24 cellular contexts compared by ENCODE assay signal in genomic region chr22:45949258-45949870, GRCh38. TPM values are rescaled to one million over a fixed set of nuclear protein-coding genes. Genes with fewer than 3 reads are reported as not detected.
DNase-seq lines count a peak whose midpoint lies in the region; ATAC-seq, FAIRE-seq and TF ChIP-seq lines count a peak whose summit lies in the region.
"Had no signal": no experiment of that assay in that cellular context is flagged by ENCODE, and none has a peak within 500 bp of the region (broad histone marks: within the 10 kb centered on the region; RNA-seq: fewer than 3 reads in every experiment).

No MANE protein-coding gene starts in this region.

- H3K27ac ChIP-seq in Panc1 (ENCODE audit: low read length) (0 out of 2 replicates have a peak overlapping the region, but pooled peaks have one; percentile 17), neural progenitor cell (no peak overlapping the region), ovary (no peak overlapping the region)
- H3K27ac ChIP-seq: 22Rv1 had no signal

- H3K27me3 ChIP-seq in Panc1 (ENCODE audit: control insufficient read depth, insufficient read depth, low read length), result no peaks in the 10 kb centered on the region
- H3K27me3 ChIP-seq in neural progenitor cell, result no peaks in the 10 kb centered on the region
- H3K27me3 ChIP-seq in ovary, result no peaks in the 10 kb centered on the region

- H3K9me3 ChIP-seq in Panc1 (ENCODE audit: control insufficient read depth, insufficient read depth, low read depth, low read length) (no peaks in the 10 kb centered on the region), neural progenitor cell (ENCODE audit: low read depth) (no peaks in the 10 kb centered on the region), ovary (no peaks in the 10 kb centered on the region)
- H3K9me3 ChIP-seq: A549 had no signal

- H3K79me2 ChIP-seq in neural progenitor cell (ENCODE audit: low read depth), result no peaks in the 10 kb centered on the region

- no peaks in the 10 kb centered on the region for H3K36me3 ChIP-seq in Panc1 (ENCODE audit: control insufficient read depth, insufficient read depth, low read length)
- H3K36me3 ChIP-seq in neural progenitor cell, result no peaks in the 10 kb centered on the region
- no peaks in the 10 kb centered on the region for H3K36me3 ChIP-seq in ovary

- peak overlapping the region; percentile 93 for H3K27ac Mint-ChIP-seq in neural progenitor cell
- H3K27ac Mint-ChIP-seq: CD4-positive, CD25-positive, alpha-beta regulatory T cell; CD8-positive, alpha-beta memory T cell; GM23338; IgD-negative memory B cell had no signal

- no peaks in the 10 kb centered on the region for H3F3A ChIP-seq in neural progenitor cell (ENCODE audit: low read depth)

- no peaks in the 10 kb centered on the region for H3K9me3 Mint-ChIP-seq in neural progenitor cell
- H3K9me3 Mint-ChIP-seq: CD8-positive, alpha-beta memory T cell; IgD-negative memory B cell had no signal

- DNase-seq in NCI-H1694 treated with DMSO at 0.1 percent for 48 hours (lab: John Stamatoyannopoulos, UW) (peak; percentile 11), NCI-H1694 (lab: John Stamatoyannopoulos, UW) (no peak), Panc1 (ENCODE audit: low read depth, low spot score) (no peak), neural progenitor cell (ENCODE audit: low spot score) (no peak), urothelium cell line (ENCODE audit: low spot score) (no peak), ovary (no peak), SHP77 treated with DMSO at 0.1 percent for 48 hours (lab: John Stamatoyannopoulos, UW) (no peak)
- DNase-seq in stimulated activated naive CD4-positive, alpha-beta T cell treated with Interleukin-2 at 50 U/mL for 16 hours (lab: John Stamatoyannopoulos, UW), result no peak
- DNase-seq: AML-193; C1 segment of cervical spinal cord; CD4-positive, CD25-positive, alpha-beta regulatory T cell; CD8-positive, alpha-beta memory T cell; COR-L47; DMS 273 treated with DMSO at 0.1 percent for 48 hours; H7 had no signal

- no peak for TF ChIP-seq POLR2A in ovary (IDR thresholded peaks at IDR 0.05)

- TF ChIP-seq EP300 in ovary (IDR thresholded peaks at IDR 0.05), result no peak

- H3K36me3 Mint-ChIP-seq in neural progenitor cell, result peaks cover 6% of the 10 kb centered on the region
- H3K36me3 Mint-ChIP-seq: CD4-positive, CD25-positive, alpha-beta regulatory T cell; CD8-positive, alpha-beta memory T cell; IgD-negative memory B cell had no signal

- peaks cover 36% of the 10 kb centered on the region for H3K4me1 Mint-ChIP-seq in neural progenitor cell

- TF ChIP-seq CTCF in Panc1 (IDR thresholded peaks at IDR 0.05) (no peak), neural progenitor cell (IDR thresholded peaks at IDR 0.05) (no peak), ovary (IDR thresholded peaks at IDR 0.05) (no peak)

- no peak overlapping the region for H3K4me3 Mint-ChIP-seq in neural progenitor cell
- H3K4me3 Mint-ChIP-seq: CD4-positive, CD25-positive, alpha-beta regulatory T cell; CD8-positive, alpha-beta memory T cell; GM23338 had no signal

- no peaks in the 10 kb centered on the region for H4K20me1 ChIP-seq in neural progenitor cell (ENCODE audit: low read depth)

- in situ Hi-C loops in Panc1 (cut with HindIII; ENCODE audit: low pct_unique_long_range_greater_than_20kb, low sequenced_read_pairs), result no loop called here

- no TSS peak for BruUV-seq in Panc1 (replicated peaks; lab: Mats Ljungman, UMichigan)

- 0 out of 2 replicates have a peak, but pooled peaks have one; percentile 5 for ATAC-seq in Panc1
- ATAC-seq: A549, GM23338, HCT116, HepG2 had no signal

- H3K4me3 ChIP-seq in Panc1 (ENCODE audit: low read depth in 2 of 2, low read length in 2 of 2) (no peak overlapping the region), neural progenitor cell (no peak overlapping the region), ovary (no peak overlapping the region)
- H3K4me3 ChIP-seq: A549, GM23338 had no signal

- peak; percentile 71 for FAIRE-seq in urothelium cell line (lab: Jason Lieb, UNC)
- FAIRE-seq: A549, G401.6, GM12892, GM18507, HepG2 had no signal

- H3K4me2 ChIP-seq in neural progenitor cell, result no peak overlapping the region
- H3K4me2 ChIP-seq: A549, GM23338 had no signal

- intact Hi-C loops in Panc1 (cut with micrococcal nuclease; ENCODE audit: unreplicated experiment), result no loop called here
- intact Hi-C loops in ovary (cut with DNase I), result no loop called here

- CTCF ChIA-PET in Panc1 (lab: Charles Lee), result no interaction called here

- POLR2A ChIA-PET in Panc1 (lab: Charles Lee), result no interaction called here

- peaks cover 13% of the 10 kb centered on the region for H3K27me3 Mint-ChIP-seq in neural progenitor cell (ENCODE audit: insufficient read depth, low read depth)
- H3K27me3 Mint-ChIP-seq: CD4-positive, CD25-positive, alpha-beta regulatory T cell had no signal

- WGBS in ovary, 3 donors, result 88 to 92% (median 89%) methylated on average over 21 to 22 of the region's 22 CpGs

- no peak overlapping the region for H3K9ac ChIP-seq in neural progenitor cell

- no peak overlapping the region for H2AFZ ChIP-seq in neural progenitor cell (replicated peaks)
- H2AFZ ChIP-seq: GM23338 had no signal

- H3K4me1 ChIP-seq in Panc1 (ENCODE audit: control insufficient read depth, insufficient read depth, low read length), result peaks cover 54% of the 10 kb centered on the region
- peaks cover 4% of the 10 kb centered on the region for H3K4me1 ChIP-seq in neural progenitor cell
- no peaks in the 10 kb centered on the region for H3K4me1 ChIP-seq in ovary (ENCODE audit: insufficient read depth)

RNA-seq across cellular contexts. Expression of gene WNT7B, which starts 27.6 kb away (rescaled TPM):
- total RNA-seq in Panc1 (2021; ENCODE audit: unreplicated experiment) (52.1 TPM), neural progenitor cell (ENCODE audit: low replicate concordance) (1.8 and 3.5 TPM in 2 replicates), ovary (1 to 10 TPM in 1 of 7 donors, under 1 TPM in 3, not detected in 3; 0.22 to 2.5 (median 0.59) TPM)
- polyA plus RNA-seq in Panc1 (2012; ENCODE audit: insufficient read length), result 46.4 TPM
- polyA plus RNA-seq in ovary, result not detected
- total RNA-seq: CD4-positive, CD25-positive, alpha-beta regulatory T cell; CD8-positive, alpha-beta memory T cell had no signal
- polyA plus RNA-seq: CD4-positive, CD25-positive, alpha-beta regulatory T cell; CD8-positive, alpha-beta memory T cell; GM23338; HepG2; IgD-negative memory B cell had no signal

Comparison
In these comparisons a context has a peak if more than half of its experiments do, and no peak if none do; other contexts are left out.
1. RNA of gene WNT7B, which starts 27.6 kb away (total RNA-seq): 52.1 TPM in Panc1 (single experiment); 1.8 to 3.5 TPM in neural progenitor cell and 0.22 to 2.5 TPM in ovary; every median in the first group is over 10 times any median in the second.